In genomic region chr6:111326563-111326962, GRCh38 we compare ENCODE assay signal across 7 cellular contexts.
"Had no signal": no experiment of that assay in that cellular context is flagged by ENCODE, and none has a peak within 500 bp of the region (broad histone marks: within the 10 kb centered on the region; RNA-seq: fewer than 3 reads in every experiment).

No MANE protein-coding gene starts in this region.

- H3K4me2 ChIP-seq: KMS-11 had no signal

- ATAC-seq: HepG2 had no signal

- H3K27ac ChIP-seq: HL-60, KMS-11 had no signal

- FAIRE-seq: HepG2, HTR-8/SVneo had no signal

- DNase-seq: IMR-90, KBM-7, KG1 had no signal

- H3K9ac ChIP-seq: KMS-11 had no signal
